Comparison of ENCODE assay signal across 14 cellular contexts in the genomic region with DNA sequence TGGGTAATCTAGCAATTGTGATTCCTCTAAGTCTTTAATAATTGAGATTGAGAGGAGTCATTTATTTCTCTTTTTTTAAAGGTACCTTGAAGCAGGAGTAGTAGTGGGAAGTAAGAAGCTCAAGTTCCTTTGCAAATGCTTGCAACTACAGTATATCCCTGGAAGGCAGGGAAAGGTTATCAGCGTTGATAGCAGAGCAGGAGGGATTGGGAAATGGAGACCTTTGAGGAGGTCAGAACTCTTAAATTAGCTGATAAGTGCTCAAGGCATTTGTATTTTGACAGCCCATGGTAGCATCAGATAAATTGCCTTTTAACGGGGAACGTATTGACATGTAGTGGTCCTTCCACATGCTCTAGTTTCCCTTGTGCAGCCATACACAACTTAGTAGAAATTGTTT.
"Had no signal": no experiment of that assay in that cellular context is flagged by ENCODE, and none has a peak within 500 bp of the region (broad histone marks: within the 10 kb centered on the region; RNA-seq: fewer than 3 reads in every experiment).

No MANE protein-coding gene starts in this region.

- H3K36me3 ChIP-seq: ovary, stomach, tibial nerve had no signal

- DNase-seq: activated CD4-positive, CD25-positive, alpha-beta regulatory T cell; amniotic stem cell; cerebellar nuclear complex; dermis blood vessel endothelial cell; hypothalamus; SK-N-SH; stimulated activated CD4-positive, alpha-beta T cell treated with anti-CD3 and anti-CD28 coated beads, Interleukin-4, amount 100 ng/mL, for 24 hours; stomach had no signal

- H3K9me3 ChIP-seq: ovary, SK-N-SH, stomach, tibial nerve had no signal

- H3K9me3 Mint-ChIP-seq: activated naive CD4-positive, alpha-beta T cell treated with anti-CD3 and anti-CD28 coated beads, Interleukin-2, amount 50 U/mL, for 24 hours; neural crest cell; T-helper 1 cell treated with Interleukin-12 subunit alpha and Interleukin-12 subunit beta and Interleukin-4 antibody, amounts not matched to agents 30 μg/mL and 1 μg/mL, for 36 hours had no signal

- H3K4me3 ChIP-seq: ovary, stomach, tibial nerve had no signal

- H3K27ac Mint-ChIP-seq: activated naive CD4-positive, alpha-beta T cell treated with anti-CD3 and anti-CD28 coated beads, Interleukin-2, amount 50 U/mL, for 24 hours; brain; T-helper 1 cell treated with Interleukin-12 subunit alpha and Interleukin-12 subunit beta and Interleukin-4 antibody, amounts not matched to agents 30 μg/mL and 1 μg/mL, for 36 hours had no signal

- H3K27me3 ChIP-seq: ovary, stomach, tibial nerve had no signal

- H3K27me3 Mint-ChIP-seq: activated naive CD4-positive, alpha-beta T cell treated with anti-CD3 and anti-CD28 coated beads, Interleukin-2, amount 50 U/mL, for 24 hours; brain had no signal

- H3K4me3 Mint-ChIP-seq: activated naive CD4-positive, alpha-beta T cell treated with anti-CD3 and anti-CD28 coated beads, Interleukin-2, amount 50 U/mL, for 24 hours; brain; neural crest cell; T-helper 1 cell treated with Interleukin-12 subunit alpha and Interleukin-12 subunit beta and Interleukin-4 antibody, amounts not matched to agents 30 μg/mL and 1 μg/mL, for 36 hours had no signal

- H3K27ac ChIP-seq: ovary had no signal
